8 cellular contexts compared by ENCODE assay signal in the genomic region with DNA sequence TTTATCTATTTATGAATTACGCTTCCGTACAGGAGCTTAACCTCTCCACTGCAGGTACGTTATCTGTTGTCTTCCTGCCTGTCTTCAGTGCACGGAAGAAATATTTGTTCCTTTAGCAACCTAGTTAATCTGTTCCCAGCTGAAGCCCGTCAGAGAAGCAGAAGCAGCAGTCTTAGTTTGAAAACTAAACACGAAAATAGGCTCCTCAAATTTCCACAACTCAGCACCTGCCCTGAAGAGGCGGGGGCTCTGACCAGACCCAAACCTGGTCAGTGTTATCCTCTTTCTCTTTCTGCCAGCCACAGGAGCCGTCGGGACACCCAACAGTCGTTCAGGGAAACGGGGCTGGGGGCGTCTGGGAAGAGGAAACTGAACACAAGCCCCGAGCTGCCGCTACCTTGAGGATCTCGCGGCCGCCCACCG. TPM values are rescaled to one million over a fixed set of nuclear protein-coding genes. Genes with fewer than 3 reads are reported as not detected.
DNase-seq lines count a peak whose midpoint lies in the region; ATAC-seq and TF ChIP-seq lines count a peak whose summit lies in the region.

No MANE protein-coding gene starts in this region.

- peaks cover 36% of the 10 kb centered on the region for H3K36me3 ChIP-seq in HUES48 (ENCODE audit: control insufficient read depth, insufficient read depth, low read length)
- no peaks in the 10 kb centered on the region for H3K36me3 ChIP-seq in thyroid gland

- ATAC-seq in GM21390 (IDR thresholded peaks at IDR 0.05; ENCODE audit: unreplicated experiment) = peak; percentile 0
- no peak for ATAC-seq in activated naive CD8-positive, alpha-beta T cell treated with anti-CD3 and anti-CD28 coated beads, Interleukin-2, amount 50 U/mL, for 24 hours

- peak overlapping the region; percentile 100 for H3K27ac Mint-ChIP-seq in activated naive CD8-positive, alpha-beta T cell treated with anti-CD3 and anti-CD28 coated beads, Interleukin-2, amount 50 U/mL, for 24 hours

- H3K4me1 Mint-ChIP-seq in activated naive CD8-positive, alpha-beta T cell treated with anti-CD3 and anti-CD28 coated beads, Interleukin-2, amount 50 U/mL, for 24 hours = peaks cover 42% of the 10 kb centered on the region

- no peaks in the 10 kb centered on the region for H3K27me3 ChIP-seq in HUES48 (ENCODE audit: control insufficient read depth, insufficient read depth, low read length)
- H3K27me3 ChIP-seq in layer of hippocampus (ENCODE audit: control insufficient read depth, insufficient read depth, low read length) = no peaks in the 10 kb centered on the region
- H3K27me3 ChIP-seq in thyroid gland = no peaks in the 10 kb centered on the region

- H3K9ac ChIP-seq in HUES48 (ENCODE audit: low read depth, low read length) = peak overlapping the region; percentile 89

- H3K36me3 Mint-ChIP-seq in activated naive CD8-positive, alpha-beta T cell treated with anti-CD3 and anti-CD28 coated beads, Interleukin-2, amount 50 U/mL, for 24 hours (ENCODE audit: low read depth) = peaks cover 36% of the 10 kb centered on the region

- H3K4me3 ChIP-seq in HUES48 (ENCODE audit: low read depth, low read length) = peak overlapping the region; percentile 84
- H3K4me3 ChIP-seq in thyroid gland (replicated peaks in 1 of 3) = peak overlapping the region; percentile 44 to 55 (median 45)

- H3K27ac ChIP-seq in HUES48 (ENCODE audit: low read depth, low read length) (peak overlapping the region; percentile 100), layer of hippocampus (ENCODE audit: low read depth, low read length) (peak overlapping the region; percentile 99), thyroid gland (peak overlapping the region; percentile 92 to 98 (median 97))

- peaks cover 6% of the 10 kb centered on the region; the same call in 1 of the 2 replicates for H3K4me1 ChIP-seq in HUES48 (ENCODE audit: control insufficient read depth, insufficient read depth, low read length)
- peaks cover 14 to 18% of the 10 kb centered on the region in 2 donors for H3K4me1 ChIP-seq in thyroid gland

- no peaks in the 10 kb centered on the region for H3K9me3 Mint-ChIP-seq in activated naive CD8-positive, alpha-beta T cell treated with anti-CD3 and anti-CD28 coated beads, Interleukin-2, amount 50 U/mL, for 24 hours

- peaks cover 3% of the 10 kb centered on the region for H3K27me3 Mint-ChIP-seq in activated naive CD8-positive, alpha-beta T cell treated with anti-CD3 and anti-CD28 coated beads, Interleukin-2, amount 50 U/mL, for 24 hours

- H3K9me3 ChIP-seq in HUES48 (ENCODE audit: control insufficient read depth, insufficient read depth, low read length) (no peaks in the 10 kb centered on the region), thyroid gland (no peaks in the 10 kb centered on the region)

- TF ChIP-seq POLR2A in thyroid gland (IDR thresholded peaks at IDR 0.05) = no peak

- H3K4me3 Mint-ChIP-seq in activated naive CD8-positive, alpha-beta T cell treated with anti-CD3 and anti-CD28 coated beads, Interleukin-2, amount 50 U/mL, for 24 hours = peak overlapping the region; percentile 93

- WGBS in thyroid gland, 2 donors = 0% methylated on average over 11 to 12 of the region's 18 CpGs

- TF ChIP-seq CTCF in thyroid gland (IDR thresholded peaks at IDR 0.05) = no peak

- intact Hi-C loops in thyroid gland (cut with DNase I) = no loop called here

- DNase-seq in DMS114 treated with DMSO at 0.1 percent for 48 hours (lab: John Stamatoyannopoulos, UW; ENCODE audit: unreplicated experiment) (peak; percentile 66), thyroid gland (no peak), HPDE6-E6E7 (ENCODE audit: extremely low spot score) (no peak)
- no peak for DNase-seq in activated naive CD8-positive, alpha-beta T cell treated with anti-CD3 and anti-CD28 coated beads, Interleukin-2, amount 50 U/mL, for 24 hours
- DNase-seq in activated CD8-positive, alpha-beta memory T cell treated with anti-CD3 and anti-CD28 coated beads for 24 hours = no peak

RNA-seq across cellular contexts. Expression of gene NUDCD2, which starts 0.4 kb away (rescaled TPM):
- 10 to 100 TPM in 3 of 4 donors, 1 to 10 TPM in 1; 7.0 to 19.5 (median 14.8) TPM for total RNA-seq in thyroid gland

RNA-seq across cellular contexts. Expression of gene HMMR, which starts 1.0 kb away (rescaled TPM):
- 1 to 10 TPM in 1 of 4 donors, under 1 TPM in 3; 0.56 to 1.8 (median 0.68) TPM for total RNA-seq in thyroid gland

RNA-seq across cellular contexts. Expression of gene CCNG1, which starts 22.1 kb away (rescaled TPM):
- total RNA-seq in thyroid gland = 100 to 1,000 TPM; 116 to 149 (median 125) TPM

RNA-seq across cellular contexts. Expression of gene MAT2B, which starts 45.9 kb away (rescaled TPM):
- total RNA-seq in thyroid gland = 100 to 1,000 TPM in 2 of 4 donors, 10 to 100 TPM in 2; 74.0 to 110 (median 101) TPM
